12 cellular contexts compared by ENCODE assay signal in genomic region chr2:55111230-55111569, GRCh38.
DNase-seq lines count a peak whose midpoint lies in the region; ATAC-seq, FAIRE-seq and TF ChIP-seq lines count a peak whose summit lies in the region.
"Had no signal": no experiment of that assay in that cellular context is flagged by ENCODE, and none has a peak within 500 bp of the region (broad histone marks: within the 10 kb centered on the region; RNA-seq: fewer than 3 reads in every experiment).

No MANE protein-coding gene starts in this region.

- POLR2A ChIA-PET in HepG2 (lab: Yijun Ruan, JAX): interaction anchor here (0.8 to 1.5 kb wide), 2 partner anchors 10 to 61 kb away, joined by 4 to 5 read pairs; partner anchors contain the start of gene RTN4

- H3K9me3 Mint-ChIP-seq in dendritic cell treated with granulocyte-macrophage colony-stimulating factor and Interleukin-4, amounts not matched to agents 40 ng/mL and 50 ng/mL, for 4 days: no peaks in the 10 kb centered on the region
- H3K9me3 Mint-ChIP-seq: activated T-helper 1 cell treated with anti-CD3 and anti-CD28 coated beads, Interleukin-12 subunit alpha, Interleukin-12 subunit beta, Interleukin-2, Interleukin-4 antibody, amounts not matched to agents 30 ng/mL and 10 ng/mL and 1 ng/mL, durations not matched to agents 14 hours and 24 hours and 36 hours; stimulated activated naive CD8-positive, alpha-beta T cell treated with anti-CD3 and anti-CD28 coated beads, Interleukin-15, amount 100 ng/mL, for 72 hours had no signal

- peaks cover 72% of the 10 kb centered on the region for H3K4me1 ChIP-seq in HepG2 (ENCODE audit: insufficient read depth, low read length)
- H3K4me1 ChIP-seq in right lobe of liver: peaks cover 0 to 4% (median 0%) of the 10 kb centered on the region in 4 donors
- peaks cover 10 to 33% of the 10 kb centered on the region in 2 donors for H3K4me1 ChIP-seq in neuronal stem cell (ENCODE audit: control insufficient read depth in 2 of 2, insufficient read depth in 1 of 2, low read depth in 1 of 2, low read length in 2 of 2)

- H4K20me1 ChIP-seq in HepG2 (ENCODE audit: insufficient read depth, low read length): peaks cover 4% of the 10 kb centered on the region; the same call in 1 of the 2 replicates

- no peak overlapping the region for H2BK5ac ChIP-seq in neuronal stem cell (ENCODE audit: low read length)

- no peak for ATAC-seq in HepG2
- ATAC-seq in right lobe of liver: no peak
- ATAC-seq in HG02973 (IDR thresholded peaks at IDR 0.05; ENCODE audit: unreplicated experiment): no peak
- ATAC-seq: stimulated activated naive CD8-positive, alpha-beta T cell treated with anti-CD3 and anti-CD28 coated beads, Interleukin-15, amount 100 ng/mL, for 72 hours had no signal

- H3K4me3 ChIP-seq in HepG2 (replicated peaks in 1 of 3; ENCODE audit: insufficient read depth in 1 of 3, low read depth in 2 of 3, low read length in 3 of 3): peak overlapping the region in 2 of 3 experiments; percentile 39 to 58; a peak in 2 of 6 replicates
- H3K4me3 ChIP-seq in right lobe of liver: no peak overlapping the region
- no peak overlapping the region for H3K4me3 ChIP-seq in neuronal stem cell (ENCODE audit: low read length in 2 of 2)
- no peak overlapping the region for H3K4me3 ChIP-seq in foreskin fibroblast (ENCODE audit: low read depth in 1 of 2, low read length in 2 of 2)

- H3K27me3 ChIP-seq in HepG2 (ENCODE audit: control insufficient read depth in 1 of 2, insufficient read depth in 2 of 2, low read length in 2 of 2) (peaks cover 0 to 12% of the 10 kb centered on the region in 2 experiments; a peak in 3 of 5 replicates), right lobe of liver (no peaks in the 10 kb centered on the region), neuronal stem cell (ENCODE audit: control insufficient read depth in 3 of 3, insufficient read depth in 3 of 3, low read depth in 1 of 3, low read length in 3 of 3) (no peaks in the 10 kb centered on the region)

- no peaks in the 10 kb centered on the region for H3K27me3 Mint-ChIP-seq in dendritic cell treated with granulocyte-macrophage colony-stimulating factor and Interleukin-4, amounts not matched to agents 40 ng/mL and 50 ng/mL, for 4 days
- H3K27me3 Mint-ChIP-seq: B cell; stimulated activated naive CD8-positive, alpha-beta T cell treated with anti-CD3 and anti-CD28 coated beads, Interleukin-15, amount 100 ng/mL, for 72 hours had no signal

- BruUV-seq in HepG2 (replicated peaks; lab: Mats Ljungman, UMichigan): no TSS peak

- H3K14ac ChIP-seq in neuronal stem cell (ENCODE audit: low read length): no peak overlapping the region

- no peak overlapping the region for H3K27ac ChIP-seq in HepG2 (ENCODE audit: extremely low read length, insufficient read depth, low read length)
- peak overlapping the region in 1 of 3 donors; percentile 41 for H3K27ac ChIP-seq in right lobe of liver
- H3K27ac ChIP-seq in neuronal stem cell (replicated peaks; ENCODE audit: low read length): no peak overlapping the region

- no peak overlapping the region for H3K4me3 Mint-ChIP-seq in dendritic cell treated with granulocyte-macrophage colony-stimulating factor and Interleukin-4, amounts not matched to agents 40 ng/mL and 50 ng/mL, for 4 days
- H3K4me3 Mint-ChIP-seq: activated T-helper 1 cell treated with anti-CD3 and anti-CD28 coated beads, Interleukin-12 subunit alpha, Interleukin-12 subunit beta, Interleukin-2, Interleukin-4 antibody, amounts not matched to agents 30 ng/mL and 10 ng/mL and 1 ng/mL, durations not matched to agents 14 hours and 24 hours and 36 hours; B cell; stimulated activated naive CD8-positive, alpha-beta T cell treated with anti-CD3 and anti-CD28 coated beads, Interleukin-15, amount 100 ng/mL, for 72 hours had no signal

- TF ChIP-seq CTCF in HepG2 (CRISPR knock-in tag; IDR thresholded peaks at IDR 0.05) (no peak), right lobe of liver (IDR thresholded peaks at IDR 0.05) (no peak), foreskin fibroblast (IDR thresholded peaks at IDR 0.05; ENCODE audit: low read depth, low read length) (no peak)

- H3K9ac ChIP-seq in HepG2 (ENCODE audit: insufficient read depth, low read depth, low read length) (peak overlapping the region; percentile 27), neuronal stem cell (ENCODE audit: low read depth, low read length, poor library complexity) (no peak overlapping the region)

- H3K27ac Mint-ChIP-seq in dendritic cell treated with granulocyte-macrophage colony-stimulating factor and Interleukin-4, amounts not matched to agents 40 ng/mL and 50 ng/mL, for 4 days: peak overlapping the region; percentile 92
- H3K27ac Mint-ChIP-seq: activated T-helper 1 cell treated with anti-CD3 and anti-CD28 coated beads, Interleukin-12 subunit alpha, Interleukin-12 subunit beta, Interleukin-2, Interleukin-4 antibody, amounts not matched to agents 30 ng/mL and 10 ng/mL and 1 ng/mL, durations not matched to agents 14 hours and 24 hours and 36 hours; B cell; stimulated activated naive CD8-positive, alpha-beta T cell treated with anti-CD3 and anti-CD28 coated beads, Interleukin-15, amount 100 ng/mL, for 72 hours had no signal

- no peak overlapping the region for H4K91ac ChIP-seq in neuronal stem cell (ENCODE audit: low read depth, low read length, poor library complexity)

- no peak overlapping the region for H2BK12ac ChIP-seq in neuronal stem cell (ENCODE audit: low read length)

- H4K8ac ChIP-seq in neuronal stem cell (ENCODE audit: low read depth, low read length): no peak overlapping the region

- H3K23ac ChIP-seq in neuronal stem cell (ENCODE audit: low read depth, low read length, poor library complexity): no peak overlapping the region

- H3K18ac ChIP-seq in neuronal stem cell (ENCODE audit: low read length): no peak overlapping the region

- H3K4me1 Mint-ChIP-seq in dendritic cell treated with granulocyte-macrophage colony-stimulating factor and Interleukin-4, amounts not matched to agents 40 ng/mL and 50 ng/mL, for 4 days (ENCODE audit: low read depth): peaks cover 50% of the 10 kb centered on the region

- no peak overlapping the region for H2BK120ac ChIP-seq in neuronal stem cell (ENCODE audit: low read depth, low read length)

- no peaks in the 10 kb centered on the region for H3K36me3 Mint-ChIP-seq in dendritic cell treated with granulocyte-macrophage colony-stimulating factor and Interleukin-4, amounts not matched to agents 40 ng/mL and 50 ng/mL, for 4 days (ENCODE audit: low read depth)

- H3K36me3 ChIP-seq in HepG2 (replicated peaks in 1 of 2; ENCODE audit: control insufficient read depth in 1 of 2, insufficient read depth in 2 of 2, low read length in 2 of 2) (no peaks in the 10 kb centered on the region), right lobe of liver (no peaks in the 10 kb centered on the region), neuronal stem cell (replicated peaks in 1 of 2; ENCODE audit: control insufficient read depth in 2 of 2, insufficient read depth in 2 of 2, low read length in 2 of 2) (no peaks in the 10 kb centered on the region)

- CTCF ChIA-PET in HepG2 (lab: Yijun Ruan, JAX; ENCODE audit: low intra/inter-chr PET ratio, low total read pairs): no interaction called here

- no peak for TF ChIP-seq POLR2A in HepG2 (IDR thresholded peaks at IDR 0.05; ENCODE audit: insufficient read depth in 1 of 2, low read depth in 2 of 2, low read length in 2 of 2)
- no peak for TF ChIP-seq POLR2A in right lobe of liver (IDR thresholded peaks at IDR 0.05)

- H3K79me2 ChIP-seq in HepG2 (ENCODE audit: insufficient read depth, low read length): no peaks in the 10 kb centered on the region

- no peaks in the 10 kb centered on the region for H3K9me3 ChIP-seq in HepG2 (ENCODE audit: low read length)
- H3K9me3 ChIP-seq in right lobe of liver: no peaks in the 10 kb centered on the region
- no peaks in the 10 kb centered on the region for H3K9me3 ChIP-seq in neuronal stem cell (replicated peaks in 1 of 2; ENCODE audit: control insufficient read depth in 2 of 2, insufficient read depth in 1 of 2, low read depth in 1 of 2, low read length in 2 of 2)

- intact Hi-C loops in HepG2 (cut with micrococcal nuclease; ENCODE audit: unreplicated experiment): loop anchor here (5.0 kb wide), 1 partner anchor 94 kb away; no protein-coding TSS in a partner anchor
- intact Hi-C loops in right lobe of liver (cut with DNase I): no loop called here
- intact Hi-C loops in dendritic cell treated with granulocyte-macrophage colony-stimulating factor and Interleukin-4, amounts not matched to agents 40 ng/mL and 50 ng/mL, for 4 days (cut with micrococcal nuclease): no loop called here

- DNase-seq in HepG2 (ENCODE audit: low spot score): no peak
- no peak for DNase-seq in right lobe of liver
- DNase-seq in neuronal stem cell (ENCODE audit: low spot score): no peak
- DNase-seq in activated CD4-positive, alpha-beta T cell treated with anti-CD3 and anti-CD28 coated beads for 4 hours: no peak
- no peak for DNase-seq in foreskin fibroblast
- DNase-seq in HCEC 1CT: no peak
- DNase-seq: NCI-H2029 treated with DMSO at 0.1 percent for 48 hours; stimulated activated naive CD8-positive, alpha-beta T cell treated with anti-CD3 and anti-CD28 coated beads, Interleukin-15, amount 100 ng/mL, for 72 hours had no signal

- no peak overlapping the region for H2BK15ac ChIP-seq in neuronal stem cell (ENCODE audit: low read length)

- no peaks in the 10 kb centered on the region for H3K79me1 ChIP-seq in neuronal stem cell (ENCODE audit: low read depth, low read length)

- FAIRE-seq in HepG2 (lab: Jason Lieb, UNC): no peak

- in situ Hi-C loops in HepG2 (cut with HindIII; ENCODE audit: extremely low pct_ligation_motif_present, low pct_unique_long_range_greater_than_20kb): no loop called here

- TF ChIP-seq EP300 in HepG2 (IDR thresholded peaks at IDR 0.05; ENCODE audit: low read depth in 2 of 2, low read length in 2 of 2) (no peak), HepG2 (CRISPR knock-in tag; IDR thresholded peaks at IDR 0.05; ENCODE audit: borderline replicate concordance) (no peak)

- peak overlapping the region; percentile 32 for H2AFZ ChIP-seq in HepG2 (ENCODE audit: low read length)
- H2AFZ ChIP-seq in neuronal stem cell (ENCODE audit: low read length): peak overlapping the region; percentile 66

- TF ChIP-seq RAD21 in HepG2 (CRISPR knock-in tag; IDR thresholded peaks at IDR 0.05): no peak

- no peak overlapping the region for H3K4ac ChIP-seq in neuronal stem cell (ENCODE audit: low read length)

- WGBS in HepG2 (ENCODE audit: low lambda C conversion rate): 69% methylated on average over 4 of the region's 4 CpGs
- 78% methylated on average over 3 of the region's 4 CpGs for WGBS in right lobe of liver (ENCODE audit: insufficient coverage, low coverage, low lambda C conversion rate, missing lambda C conversion rate)
- no CpG with 5 or more reads among the region's 4 CpGs for WGBS in neuronal stem cell (ENCODE audit: extremely low coverage in 2 of 2, insufficient read length in 2 of 2, insufficient replicate concordance in 1 of 2), 2 donors

- peak overlapping the region; percentile 98 for H3K4me2 ChIP-seq in HepG2 (ENCODE audit: low read depth, low read length)
- no peak overlapping the region for H3K4me2 ChIP-seq in neuronal stem cell (ENCODE audit: insufficient read depth, low read length, poor library complexity, severe bottlenecking)

- no peak overlapping the region for H2AK5ac ChIP-seq in neuronal stem cell (ENCODE audit: low read depth, low read length)

TF ChIP-seq in HepG2, 621 proteins besides CTCF, POLR2A, EP300 and RAD21 (continues in another document):
- TF ChIP-seq ZNF274 (CRISPR knock-in tag; IDR thresholded peaks at IDR 0.05): no peak

Comparison
In these comparisons a context has a peak if more than half of its experiments do, and no peak if none do; other contexts are left out.
1. H3K4me3 ChIP-seq: peak in HepG2 (2 of 3); none in right lobe of liver (0 of 3), neuronal stem cell (0 of 2) and foreskin fibroblast (0 of 2).